8 cellular contexts compared by ENCODE assay signal in the genomic region with DNA sequence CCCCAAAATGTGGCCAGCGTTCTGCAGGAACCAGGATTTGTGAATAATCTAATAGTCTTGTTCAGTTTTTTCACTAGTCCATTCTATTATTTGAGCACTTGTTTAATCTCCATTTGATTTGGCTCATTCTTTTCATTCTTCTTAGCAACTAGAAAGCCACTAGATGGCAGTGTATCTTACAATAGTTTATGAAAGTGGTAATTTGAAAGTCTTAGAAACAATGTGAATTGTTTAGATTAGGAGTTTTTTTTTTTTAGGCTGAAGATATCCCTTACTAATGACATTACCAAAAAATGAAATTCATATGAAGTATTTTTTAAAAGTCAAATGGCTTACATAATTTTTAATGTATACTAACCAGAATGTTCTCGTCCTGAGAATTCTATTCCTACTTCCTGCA. TPM values are rescaled to one million over a fixed set of nuclear protein-coding genes. Genes with fewer than 3 reads are reported as not detected.
A peak's percentile ranks its signal among the peaks of the same experiment; 100 is the strongest.
DNase-seq lines count a peak whose midpoint lies in the region; ATAC-seq and TF ChIP-seq lines count a peak whose summit lies in the region.

No MANE protein-coding gene starts in this region.

- H3K36me3 ChIP-seq in left ventricle myocardium inferior (peaks cover 36% of the 10 kb centered on the region), RWPE2 (ENCODE audit: low read depth) (peaks cover 70% of the 10 kb centered on the region), vagina (peaks cover 0 to 18% of the 10 kb centered on the region in 2 donors)

- TF ChIP-seq POLR2A in vagina (IDR thresholded peaks at IDR 0.05): no peak

- TF ChIP-seq CTCF in left ventricle myocardium inferior (IDR thresholded peaks at IDR 0.05; ENCODE audit: borderline replicate concordance): peak; percentile 62
- peak; percentile 42 for TF ChIP-seq CTCF in RWPE2 (IDR thresholded peaks at IDR 0.05; ENCODE audit: poor library complexity, severe bottlenecking)
- TF ChIP-seq CTCF in vagina (IDR thresholded peaks at IDR 0.05): peak in 2 of 3 experiments; percentile 37 to 41

- intact Hi-C loops in left ventricle myocardium inferior (cut with micrococcal nuclease) (no loop called here), left cardiac atrium (cut with DNase I) (loop anchor here in 1 of 2 donors (5.0 kb wide), 1 partner anchor 283 kb away; no protein-coding TSS in a partner anchor), vagina (cut with DNase I) (no loop called here), sciatic nerve (cut with DNase I) (no loop called here)

- H3K4me3 ChIP-seq in left ventricle myocardium inferior (no peak overlapping the region), RWPE2 (ENCODE audit: severe bottlenecking) (no peak overlapping the region), vagina (no peak overlapping the region)

- H3K27ac ChIP-seq in left ventricle myocardium inferior (replicated peaks) (no peak overlapping the region), RWPE2 (ENCODE audit: poor library complexity, severe bottlenecking) (no peak overlapping the region), vagina (no peak overlapping the region)

- H3K27me3 ChIP-seq in left ventricle myocardium inferior (ENCODE audit: low read depth) (no peaks in the 10 kb centered on the region), RWPE2 (ENCODE audit: insufficient read depth, poor library complexity, severe bottlenecking) (no peaks in the 10 kb centered on the region), vagina (no peaks in the 10 kb centered on the region)

- H3K9me3 ChIP-seq in left ventricle myocardium inferior (replicated peaks) (no peaks in the 10 kb centered on the region), RWPE2 (ENCODE audit: severe bottlenecking) (no peaks in the 10 kb centered on the region), vagina (no peaks in the 10 kb centered on the region)

- H3K4me1 ChIP-seq in left ventricle myocardium inferior: peaks cover 8% of the 10 kb centered on the region
- no peaks in the 10 kb centered on the region for H3K4me1 ChIP-seq in RWPE2 (ENCODE audit: insufficient read depth, poor library complexity, severe bottlenecking)
- no peaks in the 10 kb centered on the region for H3K4me1 ChIP-seq in vagina

- DNase-seq in left ventricle myocardium inferior: no peak
- no peak for DNase-seq in left cardiac atrium
- no peak for DNase-seq in RWPE2 (ENCODE audit: low spot score)
- DNase-seq in foreskin melanocyte: peak; percentile 11
- DNase-seq in vagina (ENCODE audit: extremely low spot score in 2 of 2): no peak
- DNase-seq in sciatic nerve (ENCODE audit: low spot score): no peak

- no peak for ATAC-seq in left cardiac atrium
- no peak for ATAC-seq in RWPE2 (ENCODE audit: low read depth)
- ATAC-seq in HG02840 (IDR thresholded peaks at IDR 0.05; ENCODE audit: low FRiP score, unreplicated experiment): no peak
- no peak for ATAC-seq in sciatic nerve
- ATAC-seq in GM19397 (IDR thresholded peaks at IDR 0.05; ENCODE audit: unreplicated experiment): no peak

RNA-seq across cellular contexts. Expression of a gene that starts 6.7 kb away (rescaled TPM):
- total RNA-seq in left ventricle myocardium inferior (9.8 TPM), left cardiac atrium (10 to 100 TPM in 1 of 2 donors, 1 to 10 TPM in 1; 7.2 to 10.9 TPM), vagina (6.4 TPM), sciatic nerve (16.5 TPM)

RNA-seq across cellular contexts. Expression of a gene that starts 6.7 kb away (rescaled TPM):
- total RNA-seq in left ventricle myocardium inferior: 5.9 TPM
- total RNA-seq in left cardiac atrium: 1 to 10 TPM; 2.3 to 3.5 TPM
- 3.7 TPM for total RNA-seq in vagina
- 2.5 TPM for total RNA-seq in sciatic nerve

RNA-seq across cellular contexts. Expression of a gene that starts 35.8 kb away (rescaled TPM):
- total RNA-seq in left ventricle myocardium inferior: 10.0 TPM
- 10 to 100 TPM in 1 of 2 donors, 1 to 10 TPM in 1; 8.9 to 11.8 TPM for total RNA-seq in left cardiac atrium
- total RNA-seq in vagina: 70.2 TPM
- 2.8 TPM for total RNA-seq in sciatic nerve

RNA-seq across cellular contexts. Expression of a gene that starts 58.0 kb away (rescaled TPM):
- total RNA-seq in left ventricle myocardium inferior (18.3 TPM), left cardiac atrium (10 to 100 TPM; 17.3 to 20.3 TPM), vagina (60.9 TPM), sciatic nerve (32.1 TPM)
